1 cellular context compared by ENCODE assay signal in the genomic region with DNA sequence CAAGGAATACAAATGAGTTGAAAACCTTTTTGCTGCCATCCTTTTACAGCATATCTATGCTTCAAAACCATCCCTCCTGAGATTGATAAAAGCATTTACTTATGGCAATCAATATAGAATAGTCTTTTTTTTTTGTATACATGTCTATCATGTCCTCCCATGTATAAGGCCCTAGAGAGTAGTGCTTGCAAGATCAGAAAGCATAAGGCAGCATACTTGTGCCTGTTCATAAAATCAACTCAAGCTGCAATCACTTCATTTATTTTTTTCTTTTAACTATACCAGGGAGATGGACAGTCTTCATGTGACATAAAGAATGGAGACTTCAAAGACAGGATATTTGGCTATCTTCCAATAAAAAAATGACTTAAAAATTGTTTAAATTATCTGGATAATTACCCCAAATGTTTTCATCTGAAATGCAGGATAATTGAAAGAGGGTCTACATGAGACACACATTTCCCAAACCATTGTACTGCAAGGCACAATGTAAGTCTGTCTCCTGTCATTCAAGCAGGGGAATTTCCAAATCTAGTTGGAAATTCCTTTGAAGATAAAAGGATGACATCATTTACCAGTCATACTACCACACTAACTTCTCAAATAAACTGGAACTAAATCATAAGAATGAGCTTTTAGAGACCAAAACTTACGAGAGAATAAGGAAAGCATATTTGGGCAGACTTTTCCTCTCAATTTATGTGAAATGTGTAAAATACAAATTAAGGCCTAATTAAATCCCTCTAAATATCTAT.
TF ChIP-seq lines count a peak whose summit lies in the region.

No MANE protein-coding gene starts in this region.

TF ChIP-seq in K562, 482 proteins besides CTCF, POLR2A, EP300 and RAD21:
- TF ChIP-seq, protein P1, sequence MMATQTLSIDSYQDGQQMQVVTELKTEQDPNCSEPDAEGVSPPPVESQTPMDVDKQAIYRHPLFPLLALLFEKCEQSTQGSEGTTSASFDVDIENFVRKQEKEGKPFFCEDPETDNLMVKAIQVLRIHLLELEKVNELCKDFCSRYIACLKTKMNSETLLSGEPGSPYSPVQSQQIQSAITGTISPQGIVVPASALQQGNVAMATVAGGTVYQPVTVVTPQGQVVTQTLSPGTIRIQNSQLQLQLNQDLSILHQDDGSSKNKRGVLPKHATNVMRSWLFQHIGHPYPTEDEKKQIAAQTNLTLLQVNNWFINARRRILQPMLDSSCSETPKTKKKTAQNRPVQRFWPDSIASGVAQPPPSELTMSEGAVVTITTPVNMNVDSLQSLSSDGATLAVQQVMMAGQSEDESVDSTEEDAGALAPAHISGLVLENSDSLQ (IDR thresholded peaks at IDR 0.05), result peak; percentile 69
- TF ChIP-seq, protein P2, sequence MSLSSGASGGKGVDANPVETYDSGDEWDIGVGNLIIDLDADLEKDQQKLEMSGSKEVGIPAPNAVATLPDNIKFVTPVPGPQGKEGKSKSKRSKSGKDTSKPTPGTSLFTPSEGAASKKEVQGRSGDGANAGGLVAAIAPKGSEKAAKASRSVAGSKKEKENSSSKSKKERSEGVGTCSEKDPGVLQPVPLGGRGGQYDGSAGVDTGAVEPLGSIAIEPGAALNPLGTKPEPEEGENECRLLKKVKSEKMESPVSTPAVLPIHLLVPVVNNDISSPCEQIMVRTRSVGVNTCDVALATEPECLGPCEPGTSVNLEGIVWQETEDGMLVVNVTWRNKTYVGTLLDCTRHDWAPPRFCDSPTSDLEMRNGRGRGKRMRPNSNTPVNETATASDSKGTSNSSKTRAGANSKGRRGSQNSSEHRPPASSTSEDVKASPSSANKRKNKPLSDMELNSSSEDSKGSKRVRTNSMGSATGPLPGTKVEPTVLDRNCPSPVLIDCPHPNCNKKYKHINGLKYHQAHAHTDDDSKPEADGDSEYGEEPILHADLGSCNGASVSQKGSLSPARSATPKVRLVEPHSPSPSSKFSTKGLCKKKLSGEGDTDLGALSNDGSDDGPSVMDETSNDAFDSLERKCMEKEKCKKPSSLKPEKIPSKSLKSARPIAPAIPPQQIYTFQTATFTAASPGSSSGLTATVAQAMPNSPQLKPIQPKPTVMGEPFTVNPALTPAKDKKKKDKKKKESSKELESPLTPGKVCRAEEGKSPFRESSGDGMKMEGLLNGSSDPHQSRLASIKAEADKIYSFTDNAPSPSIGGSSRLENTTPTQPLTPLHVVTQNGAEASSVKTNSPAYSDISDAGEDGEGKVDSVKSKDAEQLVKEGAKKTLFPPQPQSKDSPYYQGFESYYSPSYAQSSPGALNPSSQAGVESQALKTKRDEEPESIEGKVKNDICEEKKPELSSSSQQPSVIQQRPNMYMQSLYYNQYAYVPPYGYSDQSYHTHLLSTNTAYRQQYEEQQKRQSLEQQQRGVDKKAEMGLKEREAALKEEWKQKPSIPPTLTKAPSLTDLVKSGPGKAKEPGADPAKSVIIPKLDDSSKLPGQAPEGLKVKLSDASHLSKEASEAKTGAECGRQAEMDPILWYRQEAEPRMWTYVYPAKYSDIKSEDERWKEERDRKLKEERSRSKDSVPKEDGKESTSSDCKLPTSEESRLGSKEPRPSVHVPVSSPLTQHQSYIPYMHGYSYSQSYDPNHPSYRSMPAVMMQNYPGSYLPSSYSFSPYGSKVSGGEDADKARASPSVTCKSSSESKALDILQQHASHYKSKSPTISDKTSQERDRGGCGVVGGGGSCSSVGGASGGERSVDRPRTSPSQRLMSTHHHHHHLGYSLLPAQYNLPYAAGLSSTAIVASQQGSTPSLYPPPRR (CRISPR knock-in tag; IDR thresholded peaks at IDR 0.05; ENCODE audit: borderline replicate concordance), result no peak
- TF ChIP-seq PML (IDR thresholded peaks at IDR 0.05; ENCODE audit: low read length), result no peak
- TF ChIP-seq RAD51 (IDR thresholded peaks at IDR 0.05; ENCODE audit: borderline replicate concordance, low read depth), result no peak
- TF ChIP-seq, protein P3, sequence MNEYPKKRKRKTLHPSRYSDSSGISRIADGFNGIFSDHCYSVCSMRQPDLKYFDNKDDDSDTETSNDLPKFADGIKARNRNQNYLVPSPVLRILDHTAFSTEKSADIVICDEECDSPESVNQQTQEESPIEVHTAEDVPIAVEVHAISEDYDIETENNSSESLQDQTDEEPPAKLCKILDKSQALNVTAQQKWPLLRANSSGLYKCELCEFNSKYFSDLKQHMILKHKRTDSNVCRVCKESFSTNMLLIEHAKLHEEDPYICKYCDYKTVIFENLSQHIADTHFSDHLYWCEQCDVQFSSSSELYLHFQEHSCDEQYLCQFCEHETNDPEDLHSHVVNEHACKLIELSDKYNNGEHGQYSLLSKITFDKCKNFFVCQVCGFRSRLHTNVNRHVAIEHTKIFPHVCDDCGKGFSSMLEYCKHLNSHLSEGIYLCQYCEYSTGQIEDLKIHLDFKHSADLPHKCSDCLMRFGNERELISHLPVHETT (CRISPR knock-in tag; conservative IDR thresholded peaks at IDR 0.05 in 1 of 2, IDR thresholded peaks at IDR 0.05 in 1 of 2), result no peak
- no peak for TF ChIP-seq COPS2 (conservative IDR thresholded peaks at IDR 0.05)
- TF ChIP-seq ARID1B (IDR thresholded peaks at IDR 0.05), result 0 out of 2 replicates have a peak, but pooled peaks have one; percentile 11
- no peak for TF ChIP-seq XRCC3 (IDR thresholded peaks at IDR 0.05)
- TF ChIP-seq, protein P4, sequence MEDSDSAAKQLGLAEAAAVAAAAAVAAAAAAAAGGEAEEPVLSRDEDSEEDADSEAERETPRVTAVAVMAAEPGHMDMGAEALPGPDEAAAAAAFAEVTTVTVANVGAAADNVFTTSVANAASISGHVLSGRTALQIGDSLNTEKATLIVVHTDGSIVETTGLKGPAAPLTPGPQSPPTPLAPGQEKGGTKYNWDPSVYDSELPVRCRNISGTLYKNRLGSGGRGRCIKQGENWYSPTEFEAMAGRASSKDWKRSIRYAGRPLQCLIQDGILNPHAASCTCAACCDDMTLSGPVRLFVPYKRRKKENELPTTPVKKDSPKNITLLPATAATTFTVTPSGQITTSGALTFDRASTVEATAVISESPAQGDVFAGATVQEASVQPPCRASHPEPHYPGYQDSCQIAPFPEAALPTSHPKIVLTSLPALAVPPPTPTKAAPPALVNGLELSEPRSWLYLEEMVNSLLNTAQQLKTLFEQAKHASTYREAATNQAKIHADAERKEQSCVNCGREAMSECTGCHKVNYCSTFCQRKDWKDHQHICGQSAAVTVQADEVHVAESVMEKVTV (CRISPR knock-in tag; IDR thresholded peaks at IDR 0.05), result no peak
- peak; percentile 67; the same call in 1 of the 2 replicates for TF ChIP-seq JUN (IDR thresholded peaks at IDR 0.05; ENCODE audit: borderline replicate concordance, low read depth, low read length)
- no peak for TF ChIP-seq JUN (CRISPR knock-in tag; IDR thresholded peaks at IDR 0.05; ENCODE audit: borderline replicate concordance)
- TF ChIP-seq TAL1 (IDR thresholded peaks at IDR 0.05), result no peak
- no peak for TF ChIP-seq MYC (IDR thresholded peaks at IDR 0.05; ENCODE audit: low read depth, low read length)
- TF ChIP-seq MYC (CRISPR knock-in tag; IDR thresholded peaks at IDR 0.05; ENCODE audit: borderline replicate concordance, low read depth), result no peak
- no peak for TF ChIP-seq MEF2A (IDR thresholded peaks at IDR 0.05; ENCODE audit: control insufficient read depth, low read depth, low read length)
- TF ChIP-seq SMARCA4 (IDR thresholded peaks at IDR 0.05), result peak; percentile 31; the same call in 1 of the 2 replicates
- TF ChIP-seq, protein P5, sequence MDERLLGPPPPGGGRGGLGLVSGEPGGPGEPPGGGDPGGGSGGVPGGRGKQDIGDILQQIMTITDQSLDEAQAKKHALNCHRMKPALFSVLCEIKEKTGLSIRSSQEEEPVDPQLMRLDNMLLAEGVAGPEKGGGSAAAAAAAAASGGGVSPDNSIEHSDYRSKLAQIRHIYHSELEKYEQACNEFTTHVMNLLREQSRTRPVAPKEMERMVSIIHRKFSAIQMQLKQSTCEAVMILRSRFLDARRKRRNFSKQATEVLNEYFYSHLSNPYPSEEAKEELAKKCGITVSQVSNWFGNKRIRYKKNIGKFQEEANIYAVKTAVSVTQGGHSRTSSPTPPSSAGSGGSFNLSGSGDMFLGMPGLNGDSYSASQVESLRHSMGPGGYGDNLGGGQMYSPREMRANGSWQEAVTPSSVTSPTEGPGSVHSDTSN (CRISPR knock-in tag; IDR thresholded peaks at IDR 0.05; ENCODE audit: low read depth), result no peak
- TF ChIP-seq, protein P5 (tag; conservative IDR thresholded peaks at IDR 0.05; ENCODE audit: low read depth), result 0 out of 2 replicates have a peak, but pooled peaks have one; percentile 21
- TF ChIP-seq KLF16 (IDR thresholded peaks at IDR 0.05), result no peak
- TF ChIP-seq NFIC (IDR thresholded peaks at IDR 0.05), result peak; percentile 60
- TF ChIP-seq ARNT (IDR thresholded peaks at IDR 0.05), result no peak
- peak; percentile 46; the same call in 1 of the 2 replicates for TF ChIP-seq LEF1 (IDR thresholded peaks at IDR 0.05)
- peak; percentile 87 for TF ChIP-seq ATF7 (IDR thresholded peaks at IDR 0.05)
- TF ChIP-seq JUND (IDR thresholded peaks at IDR 0.05; ENCODE audit: borderline replicate concordance, low read depth, low read length), result peak; percentile 59; the same call in 1 of the 2 replicates
- TF ChIP-seq JUND (tag; IDR thresholded peaks at IDR 0.05; ENCODE audit: borderline replicate concordance, low read depth, low read length), result peak; percentile 82
- TF ChIP-seq, protein P6, sequence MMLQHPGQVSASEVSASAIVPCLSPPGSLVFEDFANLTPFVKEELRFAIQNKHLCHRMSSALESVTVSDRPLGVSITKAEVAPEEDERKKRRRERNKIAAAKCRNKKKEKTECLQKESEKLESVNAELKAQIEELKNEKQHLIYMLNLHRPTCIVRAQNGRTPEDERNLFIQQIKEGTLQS (IDR thresholded peaks at IDR 0.05), result peak; percentile 93
- TF ChIP-seq, protein P6 (CRISPR knock-in tag; conservative IDR thresholded peaks at IDR 0.05), result no peak
- no peak for TF ChIP-seq CBX5 (IDR thresholded peaks at IDR 0.05; ENCODE audit: borderline replicate concordance, low read depth)
- TF ChIP-seq ARHGAP35 (IDR thresholded peaks at IDR 0.05; ENCODE audit: partially characterized antibody), result no peak
- no peak for TF ChIP-seq ZNF766 (CRISPR knock-in tag; conservative IDR thresholded peaks at IDR 0.05)
- TF ChIP-seq, protein P7, sequence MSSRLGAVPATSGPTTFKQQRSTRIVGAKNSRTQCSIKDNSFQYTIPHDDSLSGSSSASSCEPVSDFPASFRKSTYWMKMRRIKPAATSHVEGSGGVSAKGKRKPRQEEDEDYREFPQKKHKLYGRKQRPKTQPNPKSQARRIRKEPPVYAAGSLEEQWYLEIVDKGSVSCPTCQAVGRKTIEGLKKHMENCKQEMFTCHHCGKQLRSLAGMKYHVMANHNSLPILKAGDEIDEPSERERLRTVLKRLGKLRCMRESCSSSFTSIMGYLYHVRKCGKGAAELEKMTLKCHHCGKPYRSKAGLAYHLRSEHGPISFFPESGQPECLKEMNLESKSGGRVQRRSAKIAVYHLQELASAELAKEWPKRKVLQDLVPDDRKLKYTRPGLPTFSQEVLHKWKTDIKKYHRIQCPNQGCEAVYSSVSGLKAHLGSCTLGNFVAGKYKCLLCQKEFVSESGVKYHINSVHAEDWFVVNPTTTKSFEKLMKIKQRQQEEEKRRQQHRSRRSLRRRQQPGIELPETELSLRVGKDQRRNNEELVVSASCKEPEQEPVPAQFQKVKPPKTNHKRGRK (tag; IDR thresholded peaks at IDR 0.05), result no peak
- TF ChIP-seq, protein P8, sequence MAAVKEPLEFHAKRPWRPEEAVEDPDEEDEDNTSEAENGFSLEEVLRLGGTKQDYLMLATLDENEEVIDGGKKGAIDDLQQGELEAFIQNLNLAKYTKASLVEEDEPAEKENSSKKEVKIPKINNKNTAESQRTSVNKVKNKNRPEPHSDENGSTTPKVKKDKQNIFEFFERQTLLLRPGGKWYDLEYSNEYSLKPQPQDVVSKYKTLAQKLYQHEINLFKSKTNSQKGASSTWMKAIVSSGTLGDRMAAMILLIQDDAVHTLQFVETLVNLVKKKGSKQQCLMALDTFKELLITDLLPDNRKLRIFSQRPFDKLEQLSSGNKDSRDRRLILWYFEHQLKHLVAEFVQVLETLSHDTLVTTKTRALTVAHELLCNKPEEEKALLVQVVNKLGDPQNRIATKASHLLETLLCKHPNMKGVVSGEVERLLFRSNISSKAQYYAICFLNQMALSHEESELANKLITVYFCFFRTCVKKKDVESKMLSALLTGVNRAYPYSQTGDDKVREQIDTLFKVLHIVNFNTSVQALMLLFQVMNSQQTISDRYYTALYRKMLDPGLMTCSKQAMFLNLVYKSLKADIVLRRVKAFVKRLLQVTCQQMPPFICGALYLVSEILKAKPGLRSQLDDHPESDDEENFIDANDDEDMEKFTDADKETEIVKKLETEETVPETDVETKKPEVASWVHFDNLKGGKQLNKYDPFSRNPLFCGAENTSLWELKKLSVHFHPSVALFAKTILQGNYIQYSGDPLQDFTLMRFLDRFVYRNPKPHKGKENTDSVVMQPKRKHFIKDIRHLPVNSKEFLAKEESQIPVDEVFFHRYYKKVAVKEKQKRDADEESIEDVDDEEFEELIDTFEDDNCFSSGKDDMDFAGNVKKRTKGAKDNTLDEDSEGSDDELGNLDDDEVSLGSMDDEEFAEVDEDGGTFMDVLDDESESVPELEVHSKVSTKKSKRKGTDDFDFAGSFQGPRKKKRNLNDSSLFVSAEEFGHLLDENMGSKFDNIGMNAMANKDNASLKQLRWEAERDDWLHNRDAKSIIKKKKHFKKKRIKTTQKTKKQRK (IDR thresholded peaks at IDR 0.05; ENCODE audit: borderline replicate concordance, low read depth, low read length), result no peak
- no peak for TF ChIP-seq ZNF75A (CRISPR knock-in tag; IDR thresholded peaks at IDR 0.05)
- no peak for TF ChIP-seq SMAD2 (IDR thresholded peaks at IDR 0.05; ENCODE audit: low read depth, low read length)
- TF ChIP-seq, protein P9, sequence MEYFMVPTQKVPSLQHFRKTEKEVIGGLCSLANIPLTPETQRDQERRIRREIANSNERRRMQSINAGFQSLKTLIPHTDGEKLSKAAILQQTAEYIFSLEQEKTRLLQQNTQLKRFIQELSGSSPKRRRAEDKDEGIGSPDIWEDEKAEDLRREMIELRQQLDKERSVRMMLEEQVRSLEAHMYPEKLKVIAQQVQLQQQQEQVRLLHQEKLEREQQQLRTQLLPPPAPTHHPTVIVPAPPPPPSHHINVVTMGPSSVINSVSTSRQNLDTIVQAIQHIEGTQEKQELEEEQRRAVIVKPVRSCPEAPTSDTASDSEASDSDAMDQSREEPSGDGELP (CRISPR knock-in tag; IDR thresholded peaks at IDR 0.05; ENCODE audit: borderline replicate concordance), result no peak
TF ChIP-seq in K562: peak in this region for 10.
